ENCODE assay signal across 1 cellular context in the genomic region with DNA sequence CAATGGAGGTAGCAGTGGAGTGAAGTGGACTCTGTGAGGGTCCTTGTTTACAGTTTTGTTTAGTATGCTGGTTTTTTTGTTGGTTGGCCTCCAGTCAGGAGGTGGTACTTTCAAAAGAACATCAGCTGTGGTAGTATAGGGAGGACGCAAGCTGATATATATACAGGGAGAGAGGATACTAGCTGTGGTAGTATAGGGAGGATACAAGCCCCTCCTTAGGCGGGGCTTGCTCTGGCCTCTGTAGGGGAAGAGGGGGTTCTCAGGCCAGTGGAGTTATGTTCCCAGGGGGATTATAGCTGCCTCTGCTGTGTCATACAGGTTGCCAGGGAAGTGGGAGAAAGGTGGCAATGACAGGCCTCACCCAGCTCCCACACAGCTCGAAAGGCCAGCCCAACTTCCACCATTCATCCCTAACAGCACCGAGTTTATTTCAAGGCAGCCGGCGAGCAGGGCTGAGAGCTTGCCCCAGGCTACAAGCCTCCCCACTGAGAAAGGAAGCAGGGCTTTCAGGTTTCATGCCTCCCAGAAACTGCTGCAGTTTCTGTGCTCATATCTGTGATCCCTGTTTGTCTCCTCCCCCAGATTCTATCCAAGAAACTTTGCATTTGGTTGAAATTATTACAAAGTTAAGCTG.
TF ChIP-seq lines count a peak whose summit lies in the region.

No MANE protein-coding gene starts in this region.

TF ChIP-seq in H1, 55 proteins besides CTCF, POLR2A, EP300 and RAD21:
- no peak for TF ChIP-seq EGR1 (IDR thresholded peaks at IDR 0.05; ENCODE audit: borderline replicate concordance, low read depth, low read length)
